Comparison of ENCODE assay signal across 24 cellular contexts in genomic region chr3:36681867-36682266, GRCh38.
DNase-seq lines count a peak whose midpoint lies in the region; ATAC-seq and TF ChIP-seq lines count a peak whose summit lies in the region.
"Had no signal": no experiment of that assay in that cellular context is flagged by ENCODE, and none has a peak within 500 bp of the region (broad histone marks: within the 10 kb centered on the region; RNA-seq: fewer than 3 reads in every experiment).

No MANE protein-coding gene starts in this region.

- no peak overlapping the region for H3K4me3 Mint-ChIP-seq in HFFc6
- H3K4me3 Mint-ChIP-seq in stimulated activated memory B cell treated with anti-CD40 and anti-IgM and Interleukin-4, amounts not matched to agents 10 μg/mL and 1 μg/mL and 100 μg/mL, for 72 hours: no peak overlapping the region
- H3K4me3 Mint-ChIP-seq: stimulated activated effector memory CD8-positive, alpha-beta T cell treated with anti-CD3 and anti-CD28 coated beads, Interleukin-12 subunit alpha, Interleukin-12 subunit beta, amount 100 ng/mL, for 72 hours had no signal

- H3K36me3 Mint-ChIP-seq in HFFc6 (ENCODE audit: low read depth): peaks cover 13% of the 10 kb centered on the region
- peaks cover 13% of the 10 kb centered on the region for H3K36me3 Mint-ChIP-seq in stimulated activated memory B cell treated with anti-CD40 and anti-IgM and Interleukin-4, amounts not matched to agents 10 μg/mL and 1 μg/mL and 100 μg/mL, for 72 hours
- H3K36me3 Mint-ChIP-seq in activated naive CD4-positive, alpha-beta T cell treated with anti-CD3 and anti-CD28 coated beads, Interleukin-2, amount 50 U/mL, for 72 hours: peaks cover 12 to 20% of the 10 kb centered on the region in 2 donors
- H3K36me3 Mint-ChIP-seq: stimulated activated effector memory CD8-positive, alpha-beta T cell treated with anti-CD3 and anti-CD28 coated beads, Interleukin-12 subunit alpha, Interleukin-12 subunit beta, amount 100 ng/mL, for 72 hours had no signal

- peak; percentile 55 for ATAC-seq in stimulated activated memory B cell treated with anti-CD40 and anti-IgM and Interleukin-4, amounts not matched to agents 10 μg/mL and 1 μg/mL and 100 μg/mL, for 72 hours
- no peak for ATAC-seq in Right ventricle myocardium inferior
- no peak for ATAC-seq in activated naive CD4-positive, alpha-beta T cell treated with anti-CD3 and anti-CD28 coated beads, Interleukin-2, amount 50 U/mL, for 72 hours
- ATAC-seq: left cardiac atrium; stimulated activated effector memory CD8-positive, alpha-beta T cell treated with anti-CD3 and anti-CD28 coated beads, Interleukin-12 subunit alpha, Interleukin-12 subunit beta, amount 100 ng/mL, for 72 hours; upper lobe of right lung had no signal

- no peak for TF ChIP-seq CTCF in HFFc6 (IDR thresholded peaks at IDR 0.05)

- no peaks in the 10 kb centered on the region for H3K27me3 Mint-ChIP-seq in HFFc6 (ENCODE audit: insufficient read depth)
- H3K27me3 Mint-ChIP-seq in stimulated activated memory B cell treated with anti-CD40 and anti-IgM and Interleukin-4, amounts not matched to agents 10 μg/mL and 1 μg/mL and 100 μg/mL, for 72 hours: peaks cover 10% of the 10 kb centered on the region

- peak overlapping the region; percentile 71; the same call in 1 of the 2 replicates for H3K27ac Mint-ChIP-seq in HFFc6
- no peak overlapping the region for H3K27ac Mint-ChIP-seq in stimulated activated memory B cell treated with anti-CD40 and anti-IgM and Interleukin-4, amounts not matched to agents 10 μg/mL and 1 μg/mL and 100 μg/mL, for 72 hours
- H3K27ac Mint-ChIP-seq in activated naive CD4-positive, alpha-beta T cell treated with anti-CD3 and anti-CD28 coated beads, Interleukin-2, amount 50 U/mL, for 72 hours: no peak overlapping the region
- H3K27ac Mint-ChIP-seq: stimulated activated effector memory CD8-positive, alpha-beta T cell treated with anti-CD3 and anti-CD28 coated beads, Interleukin-12 subunit alpha, Interleukin-12 subunit beta, amount 100 ng/mL, for 72 hours had no signal

- H3K4me1 Mint-ChIP-seq in HFFc6 (ENCODE audit: low read depth): peaks cover 45% of the 10 kb centered on the region
- H3K4me1 Mint-ChIP-seq in stimulated activated memory B cell treated with anti-CD40 and anti-IgM and Interleukin-4, amounts not matched to agents 10 μg/mL and 1 μg/mL and 100 μg/mL, for 72 hours: peaks cover 8% of the 10 kb centered on the region
- H3K4me1 Mint-ChIP-seq: stimulated activated effector memory CD8-positive, alpha-beta T cell treated with anti-CD3 and anti-CD28 coated beads, Interleukin-12 subunit alpha, Interleukin-12 subunit beta, amount 100 ng/mL, for 72 hours had no signal

- intact Hi-C loops in Right ventricle myocardium inferior (cut with DNase I): no loop called here

- H3K9me3 Mint-ChIP-seq in HFFc6: peaks cover 25% of the 10 kb centered on the region
- H3K9me3 Mint-ChIP-seq in stimulated activated memory B cell treated with anti-CD40 and anti-IgM and Interleukin-4, amounts not matched to agents 10 μg/mL and 1 μg/mL and 100 μg/mL, for 72 hours: peaks cover 23% of the 10 kb centered on the region
- peaks cover 15 to 22% of the 10 kb centered on the region in 2 donors for H3K9me3 Mint-ChIP-seq in activated naive CD4-positive, alpha-beta T cell treated with anti-CD3 and anti-CD28 coated beads, Interleukin-2, amount 50 U/mL, for 72 hours

- DNase-seq in HFFc6: no peak
- DNase-seq in Kasumi-1 (lab: John Stamatoyannopoulos, UW): peak; percentile 65 to 66
- DNase-seq in OCI-M1 (lab: John Stamatoyannopoulos, UW): peak; percentile 78
- DNase-seq in EL: no peak
- no peak for DNase-seq in Right ventricle myocardium inferior (ENCODE audit: missing footprints)
- DNase-seq in activated naive CD4-positive, alpha-beta T cell treated with anti-CD3 and anti-CD28 coated beads, Interleukin-2, amount 50 U/mL, for 72 hours (ENCODE audit: low spot score in 2 of 2): no peak
- DNase-seq: activated CD4-positive, alpha-beta T cell treated with anti-CD3 and anti-CD28 coated beads, Interleukin-2, amount 50 U/mL, for 1 hour; activated CD4-positive, CD25-positive, alpha-beta regulatory T cell; activated effector memory CD4-positive, alpha-beta T cell treated with anti-CD3 and anti-CD28 coated beads, Interleukin-2, amount 50 U/mL, for 16 hours; activated T-cell treated with anti-CD3 and anti-CD28 coated beads, Interleukin-2, amount 50 U/mL, for 1 hour; DMS153; effector CD4-positive, alpha-beta T cell; GOT3; hippocampal formation; left cardiac atrium; NCI-H1092 treated with DMSO at 0.1 percent for 48 hours; NCI-H187; NCI-H446 treated with DMSO at 0.1 percent for 48 hours; ovary; PC-9; T-helper 9 cell; upper lobe of right lung had no signal

Comparison
In these comparisons a context has a peak if more than half of its experiments do, and no peak if none do; other contexts are left out.
1. DNase-seq: peak in Kasumi-1 (2 of 2) and OCI-M1 (single experiment); none in HFFc6 (single experiment), EL (single experiment), Right ventricle myocardium inferior (single experiment) and activated naive CD4-positive, alpha-beta T cell treated with anti-CD3 and anti-CD28 coated beads, Interleukin-2, amount 50 U/mL, for 72 hours (0 of 2).